1 cellular context compared by ENCODE assay signal in the genomic region with DNA sequence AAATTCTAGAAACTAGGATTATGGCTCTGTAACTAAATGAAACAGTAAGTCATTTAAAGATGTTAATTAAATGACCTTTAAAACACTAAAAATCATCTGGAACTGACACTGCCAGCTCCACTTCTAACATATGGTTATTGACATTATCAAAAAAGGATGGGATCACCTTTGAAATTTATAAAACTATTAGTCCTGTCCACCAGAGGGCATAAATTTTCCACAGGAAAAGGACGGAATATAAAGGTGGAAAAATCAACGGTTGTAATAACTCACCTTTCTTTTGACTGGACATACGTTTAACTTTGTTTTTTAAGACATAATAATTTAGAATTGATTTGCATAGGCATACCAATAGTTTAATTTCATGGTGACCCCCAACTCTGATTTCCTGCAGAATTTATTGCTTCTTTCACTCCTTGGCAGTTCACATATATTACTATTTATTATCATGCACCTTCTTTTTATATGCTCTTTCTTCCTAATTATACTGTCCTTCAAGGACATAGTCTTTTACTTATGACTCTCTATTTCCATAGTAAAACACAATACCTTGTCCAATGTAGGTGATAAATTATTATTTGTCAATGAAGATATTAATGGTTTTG.
TF ChIP-seq lines count a peak whose summit lies in the region.

No MANE protein-coding gene starts in this region.

TF ChIP-seq in WTC11, 78 proteins besides CTCF, POLR2A, EP300 and RAD21 (continued from another document):
- TF ChIP-seq ZNF396 (CRISPR knock-in tag; IDR thresholded peaks at IDR 0.05; ENCODE audit: borderline replicate concordance), result no peak
- TF ChIP-seq, protein P1, sequence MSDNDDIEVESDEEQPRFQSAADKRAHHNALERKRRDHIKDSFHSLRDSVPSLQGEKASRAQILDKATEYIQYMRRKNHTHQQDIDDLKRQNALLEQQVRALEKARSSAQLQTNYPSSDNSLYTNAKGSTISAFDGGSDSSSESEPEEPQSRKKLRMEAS (CRISPR knock-in tag; IDR thresholded peaks at IDR 0.05), result no peak
- TF ChIP-seq JUN (CRISPR knock-in tag; IDR thresholded peaks at IDR 0.05), result no peak
